Comparison of ENCODE assay signal across 35 cellular contexts in the genomic region with DNA sequence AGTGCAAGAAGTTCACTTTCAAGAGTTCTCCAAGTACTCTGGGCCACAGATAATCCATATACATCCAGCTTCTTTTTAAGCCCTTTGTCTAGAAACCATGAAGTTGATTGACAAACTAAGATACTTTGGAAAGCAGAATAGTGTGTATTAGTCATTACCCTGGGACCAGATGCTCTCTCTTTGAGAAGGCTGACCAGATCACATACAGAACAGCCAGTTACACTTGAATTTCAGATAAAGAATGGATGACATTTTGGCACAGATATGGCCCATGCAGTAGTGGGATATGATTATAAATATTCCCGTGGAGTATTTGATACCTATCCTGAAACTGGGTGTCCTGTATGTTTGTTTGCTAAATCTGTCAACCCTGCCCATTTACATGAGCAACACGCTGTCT.
"Had no signal": no experiment of that assay in that cellular context is flagged by ENCODE, and none has a peak within 500 bp of the region (broad histone marks: within the 10 kb centered on the region; RNA-seq: fewer than 3 reads in every experiment).

No MANE protein-coding gene starts in this region.

- H3K4me3 ChIP-seq: MG63 had no signal

- H3K27me3 ChIP-seq: MG63 had no signal

- DNase-seq: Karpas-422, Kasumi-1, KBM-7, KG1, MG63, MM.1S, MV-4-11, NCI-H1048, NCI-H1092, NCI-H1092 treated with DMSO at 0.1 percent for 48 hours, NCI-H1105, NCI-H1105 treated with DMSO at 0.1 percent for 48 hours, NCI-H1417, NCI-H1417 treated with DMSO at 0.1 percent for 48 hours, NCI-H1436, NCI-H1436 treated with DMSO at 0.1 percent for 48 hours, NCI-H146, NCI-H1694, NCI-H1694 treated with DMSO at 0.1 percent for 48 hours, NCI-H187, NCI-H187 treated with DMSO at 0.1 percent for 48 hours, NCI-H1930, NCI-H2029, NCI-H2029 treated with DMSO at 0.1 percent for 48 hours, NCI-H2081, NCI-H2081 treated with DMSO at 0.1 percent for 48 hours, NCI-H2107, NCI-H2171, NCI-H2171 treated with DMSO at 0.1 percent for 48 hours, NCI-H2227 treated with DMSO at 0.1 percent for 48 hours, NCI-H226, NCI-H345, NCI-H446, NCI-H446 treated with DMSO at 0.1 percent for 48 hours had no signal

- H3K9me3 ChIP-seq: MG63 had no signal

- H3K36me3 ChIP-seq: MG63 had no signal

- H3K27ac ChIP-seq: KMS-11 had no signal
